Comparison of ENCODE assay signal across 19 cellular contexts in genomic region chr1:151135433-151136385, GRCh38. TPM values are rescaled to one million over a fixed set of nuclear protein-coding genes. Genes with fewer than 3 reads are reported as not detected.
DNase-seq lines count a peak whose midpoint lies in the region; ATAC-seq, FAIRE-seq and TF ChIP-seq lines count a peak whose summit lies in the region.
"Had no signal": no experiment of that assay in that cellular context is flagged by ENCODE, and none has a peak within 500 bp of the region (broad histone marks: within the 10 kb centered on the region; RNA-seq: fewer than 3 reads in every experiment).

No MANE protein-coding gene starts in this region.

- no peak for TF ChIP-seq EP300 in HepG2 (IDR thresholded peaks at IDR 0.05; ENCODE audit: low read depth in 2 of 2, low read length in 2 of 2)
- TF ChIP-seq EP300 in HepG2 (CRISPR knock-in tag; IDR thresholded peaks at IDR 0.05; ENCODE audit: borderline replicate concordance), result no peak

- H3K79me2 ChIP-seq in MM.1S (ENCODE audit: low read length) (no peaks in the 10 kb centered on the region), HepG2 (ENCODE audit: insufficient read depth, low read length) (no peaks in the 10 kb centered on the region)

- H2AFZ ChIP-seq in MM.1S (ENCODE audit: low read length), result no peak overlapping the region
- H2AFZ ChIP-seq in HepG2 (ENCODE audit: low read length), result no peak overlapping the region

- no peak for FAIRE-seq in HepG2 (lab: Jason Lieb, UNC)
- FAIRE-seq: bronchial epithelial cell, pancreas had no signal

- H3K9ac ChIP-seq in MM.1S (ENCODE audit: low read length) (no peak overlapping the region), HepG2 (ENCODE audit: insufficient read depth, low read depth, low read length) (no peak overlapping the region)

- in situ Hi-C loops in HepG2 (cut with HindIII; ENCODE audit: extremely low pct_ligation_motif_present, low pct_unique_long_range_greater_than_20kb), result no loop called here

- DNase-seq in MM.1S (peak; percentile 66), HepG2 (ENCODE audit: low spot score) (no peak), NCI-H345 treated with DMSO at 0.1 percent for 48 hours (lab: John Stamatoyannopoulos, UW; ENCODE audit: unreplicated experiment) (no peak), caudate nucleus (lab: John Stamatoyannopoulos, UW) (no peak)
- DNase-seq: activated CD4-positive, alpha-beta memory T cell treated with anti-CD3 and anti-CD28 coated beads, Interleukin-2, amount 10 ng/mL, durations not matched to agents 7 days and 5 days; activated T-cell treated with anti-CD3 and anti-CD28 coated beads, Interleukin-2, amount 50 U/mL, for 48 hours; COR-L47; dorsolateral prefrontal cortex; NCI-H1048; NCI-H2081 treated with DMSO at 0.1 percent for 48 hours; pancreas; Peyer's patch had no signal

- TF ChIP-seq POLR2A in HepG2 (IDR thresholded peaks at IDR 0.05; ENCODE audit: insufficient read depth in 1 of 2, low read depth in 2 of 2, low read length in 2 of 2), result no peak

- CTCF ChIA-PET in HepG2 (lab: Yijun Ruan, JAX; ENCODE audit: low intra/inter-chr PET ratio, low total read pairs), result no interaction called here

- peaks cover 43% of the 10 kb centered on the region for H3K27me3 ChIP-seq in MM.1S (replicated peaks; ENCODE audit: insufficient read depth, low read length)
- no peaks in the 10 kb centered on the region for H3K27me3 ChIP-seq in HepG2 (ENCODE audit: control insufficient read depth in 1 of 2, insufficient read depth in 2 of 2, low read length in 2 of 2)
- H3K27me3 ChIP-seq: dorsolateral prefrontal cortex, Peyer's patch had no signal

- H3K9me3 ChIP-seq in MM.1S (replicated peaks; ENCODE audit: insufficient read depth, low read length), result no peaks in the 10 kb centered on the region
- H3K9me3 ChIP-seq in HepG2 (ENCODE audit: low read length), result no peaks in the 10 kb centered on the region
- H3K9me3 ChIP-seq: pancreas, Peyer's patch had no signal

- no TSS peak for BruUV-seq in HepG2 (replicated peaks; lab: Mats Ljungman, UMichigan)

- H3K4me3 ChIP-seq in MM.1S (ENCODE audit: low read length) (no peak overlapping the region), HepG2 (replicated peaks in 1 of 3; ENCODE audit: insufficient read depth in 1 of 3, low read depth in 2 of 3, low read length in 3 of 3) (no peak overlapping the region)
- H3K4me3 ChIP-seq: dorsolateral prefrontal cortex, pancreas, Peyer's patch, skin epidermis had no signal

- H3K36me3 ChIP-seq in MM.1S (replicated peaks; ENCODE audit: insufficient read depth, low read length) (no peaks in the 10 kb centered on the region), HepG2 (replicated peaks in 1 of 2; ENCODE audit: control insufficient read depth in 1 of 2, insufficient read depth in 2 of 2, low read length in 2 of 2) (no peaks in the 10 kb centered on the region)
- H3K36me3 ChIP-seq: pancreas had no signal

- TF ChIP-seq CTCF in GM12873 (IDR thresholded peaks at IDR 0.05; ENCODE audit: insufficient read depth, low read depth, low read length, missing control alignments) (peak; percentile 11), MM.1S (IDR thresholded peaks at IDR 0.05; ENCODE audit: low read length) (peak; percentile 41), HepG2 (CRISPR knock-in tag; IDR thresholded peaks at IDR 0.05) (peak; percentile 28)

- peaks cover 9% of the 10 kb centered on the region for H3K4me1 ChIP-seq in MM.1S (ENCODE audit: low read length)
- H3K4me1 ChIP-seq in HepG2 (ENCODE audit: insufficient read depth, low read length), result no peaks in the 10 kb centered on the region
- H3K4me1 ChIP-seq: pancreas had no signal

- WGBS in HepG2 (ENCODE audit: low lambda C conversion rate), result 86% methylated on average over 8 of the region's 12 CpGs

- no peaks in the 10 kb centered on the region for H4K20me1 ChIP-seq in MM.1S (ENCODE audit: insufficient read depth, low read length)
- H4K20me1 ChIP-seq in HepG2 (ENCODE audit: insufficient read depth, low read length), result no peaks in the 10 kb centered on the region

- H3K9me2 ChIP-seq in MM.1S (replicated peaks; ENCODE audit: insufficient read depth, low read length), result no peaks in the 10 kb centered on the region

- H3K4me2 ChIP-seq in MM.1S (ENCODE audit: low read depth, low read length) (no peak overlapping the region), HepG2 (ENCODE audit: low read depth, low read length) (no peak overlapping the region)

- no peak overlapping the region for H3K27ac ChIP-seq in MM.1S (ENCODE audit: low read length)
- H3K27ac ChIP-seq in HepG2 (ENCODE audit: extremely low read length, insufficient read depth, low read length), result no peak overlapping the region
- H3K27ac ChIP-seq in caudate nucleus (ENCODE audit: low read depth, low read length), result no peak overlapping the region
- H3K27ac ChIP-seq: dorsolateral prefrontal cortex, pancreas, Peyer's patch, skin epidermis had no signal

- POLR2A ChIA-PET in HepG2 (lab: Yijun Ruan, JAX), result interaction anchor here (0.6 kb wide), 1 partner anchor 37 kb away, joined by 3 read pairs; no protein-coding TSS in a partner anchor

- no peaks in the 10 kb centered on the region for H3F3A ChIP-seq in MM.1S (ENCODE audit: insufficient read depth, low read length)

- peak; percentile 41; the same call in 2 of the 3 replicates for ATAC-seq in HepG2
- ATAC-seq in HG03469 (IDR thresholded peaks at IDR 0.05; ENCODE audit: unreplicated experiment), result no peak
- ATAC-seq: pancreas had no signal

- TF ChIP-seq RAD21 in HepG2 (CRISPR knock-in tag; IDR thresholded peaks at IDR 0.05), result no peak

- intact Hi-C loops in HepG2 (cut with micrococcal nuclease; ENCODE audit: unreplicated experiment), result no loop called here

RNA-seq across cellular contexts. Expression of gene SEMA6C, which starts 10.7 kb away (rescaled TPM):
- total RNA-seq in HepG2 (2016; rRNA removed; fragmentation: Illumina TruSeq; extraction: Trizol), result 0.80 and 1.4 TPM in 2 replicates
- total RNA-seq in HepG2 (2016; cell fraction: cytosol; rRNA removed; fragmentation: Illumina TruSeq; extraction: Trizol; ENCODE audit: low read depth), result 0.18 and 0.91 TPM in 2 replicates
- total RNA-seq in HepG2 (2016; cell fraction: insoluble cytoplasmic fraction; rRNA removed; fragmentation: Illumina TruSeq; extraction: Trizol), result 0.36 and 1.7 TPM in 2 replicates
- total RNA-seq in HepG2 (2016; cell fraction: membrane; rRNA removed; fragmentation: Illumina TruSeq; extraction: Trizol), result 0.90 and 1.2 TPM in 2 replicates
- total RNA-seq in HepG2 (2016; cell fraction: nucleus; rRNA removed; fragmentation: Illumina TruSeq; extraction: Trizol), result 1.4 and 2.4 TPM in 2 replicates
- 2.9 and 4.2 TPM in 2 replicates for polyA plus RNA-seq in HepG2 (2011; rRNA removed)
- polyA plus RNA-seq in HepG2 (2011; cell fraction: cytosol; rRNA removed), result 2.1 and 2.4 TPM in 2 replicates
- polyA plus RNA-seq in HepG2 (2011; cell fraction: nucleus; rRNA removed), result 26.7 and 30.1 TPM in 2 replicates
- 3.9 and 7.8 TPM in 2 replicates for polyA plus RNA-seq in HepG2 (2012)
- 0.38 and 0.52 TPM in 2 replicates for polyA plus RNA-seq in HepG2 (2016; cell fraction: cytosol; fragmentation: Illumina TruSeq; extraction: Trizol; ENCODE audit: low read depth)
- polyA plus RNA-seq in HepG2 (2016; cell fraction: insoluble cytoplasmic fraction; fragmentation: Illumina TruSeq; extraction: Trizol; ENCODE audit: low read depth), result 0.48 and 0.49 TPM in 2 replicates
- polyA plus RNA-seq in HepG2 (2016; cell fraction: membrane; fragmentation: Illumina TruSeq; extraction: Trizol; ENCODE audit: low read depth), result 0.21 and 0.29 TPM in 2 replicates
- 9.7 and 11.7 TPM in 2 replicates for polyA plus RNA-seq in HepG2 (2016; cell fraction: nucleus; fragmentation: Illumina TruSeq; extraction: Trizol; ENCODE audit: insufficient read depth, low read depth)
- polyA minus RNA-seq in HepG2 (2011; rRNA and poly(A)+ RNA removed; ENCODE audit: low replicate concordance), result 5.1 and 8.8 TPM in 2 replicates
- 2.0 and 2.4 TPM in 2 replicates for polyA minus RNA-seq in HepG2 (2011; cell fraction: cytosol; rRNA and poly(A)+ RNA removed)
- polyA minus RNA-seq in HepG2 (2011; cell fraction: nucleus; rRNA and poly(A)+ RNA removed), result 6.8 and 8.5 TPM in 2 replicates
- polyA plus RNA-seq: IgD-negative memory B cell had no signal

RNA-seq across cellular contexts. Expression of gene TNFAIP8L2, which starts 20.7 kb away (rescaled TPM):
- not detected in 2 replicates for total RNA-seq in HepG2 (2016; rRNA removed; fragmentation: Illumina TruSeq; extraction: Trizol)
- not detected in 2 replicates for total RNA-seq in HepG2 (2016; cell fraction: cytosol; rRNA removed; fragmentation: Illumina TruSeq; extraction: Trizol; ENCODE audit: low read depth)
- not detected in 2 replicates for total RNA-seq in HepG2 (2016; cell fraction: insoluble cytoplasmic fraction; rRNA removed; fragmentation: Illumina TruSeq; extraction: Trizol)
- not detected in 2 replicates for total RNA-seq in HepG2 (2016; cell fraction: membrane; rRNA removed; fragmentation: Illumina TruSeq; extraction: Trizol)
- not detected in 2 replicates for total RNA-seq in HepG2 (2016; cell fraction: nucleus; rRNA removed; fragmentation: Illumina TruSeq; extraction: Trizol)
- not detected in 2 replicates for polyA plus RNA-seq in HepG2 (2011; rRNA removed)
- polyA plus RNA-seq in HepG2 (2011; cell fraction: cytosol; rRNA removed), result not detected in 2 replicates
- polyA plus RNA-seq in HepG2 (2011; cell fraction: nucleus; rRNA removed), result not detected in 2 replicates
- polyA plus RNA-seq in HepG2 (2012), result 0.12 and 0.27 TPM in 2 replicates
- not detected in 2 replicates for polyA plus RNA-seq in HepG2 (2016; cell fraction: cytosol; fragmentation: Illumina TruSeq; extraction: Trizol; ENCODE audit: low read depth)
- not detected in 2 replicates for polyA plus RNA-seq in HepG2 (2016; cell fraction: insoluble cytoplasmic fraction; fragmentation: Illumina TruSeq; extraction: Trizol; ENCODE audit: low read depth)
- polyA plus RNA-seq in HepG2 (2016; cell fraction: membrane; fragmentation: Illumina TruSeq; extraction: Trizol; ENCODE audit: low read depth), result not detected in 2 replicates
- not detected in 2 replicates for polyA plus RNA-seq in HepG2 (2016; cell fraction: nucleus; fragmentation: Illumina TruSeq; extraction: Trizol; ENCODE audit: insufficient read depth, low read depth)
- polyA minus RNA-seq in HepG2 (2011; rRNA and poly(A)+ RNA removed; ENCODE audit: low replicate concordance), result not detected in 2 replicates
- polyA minus RNA-seq in HepG2 (2011; cell fraction: cytosol; rRNA and poly(A)+ RNA removed), result not detected in 2 replicates
- polyA minus RNA-seq in HepG2 (2011; cell fraction: nucleus; rRNA and poly(A)+ RNA removed), result not detected in 2 replicates
- total RNA-seq: bronchial epithelial cell, G401 had no signal

RNA-seq across cellular contexts. Expression of gene LYSMD1, which starts 30.0 kb away (rescaled TPM):
- total RNA-seq in HepG2 (2016; rRNA removed; fragmentation: Illumina TruSeq; extraction: Trizol), result 3.8 TPM in 2 replicates
- 0.97 and 1.5 TPM in 2 replicates for total RNA-seq in HepG2 (2016; cell fraction: cytosol; rRNA removed; fragmentation: Illumina TruSeq; extraction: Trizol; ENCODE audit: low read depth)
- total RNA-seq in HepG2 (2016; cell fraction: insoluble cytoplasmic fraction; rRNA removed; fragmentation: Illumina TruSeq; extraction: Trizol), result 4.2 and 4.6 TPM in 2 replicates
- 2.6 and 2.8 TPM in 2 replicates for total RNA-seq in HepG2 (2016; cell fraction: membrane; rRNA removed; fragmentation: Illumina TruSeq; extraction: Trizol)
- total RNA-seq in HepG2 (2016; cell fraction: nucleus; rRNA removed; fragmentation: Illumina TruSeq; extraction: Trizol), result 1.9 and 3.5 TPM in 2 replicates
- polyA plus RNA-seq in HepG2 (2011; rRNA removed), result 4.6 and 4.8 TPM in 2 replicates
- 4.2 and 4.4 TPM in 2 replicates for polyA plus RNA-seq in HepG2 (2011; cell fraction: cytosol; rRNA removed)
- polyA plus RNA-seq in HepG2 (2011; cell fraction: nucleus; rRNA removed), result 4.2 and 5.0 TPM in 2 replicates
- polyA plus RNA-seq in HepG2 (2012), result 4.3 and 6.0 TPM in 2 replicates
- 0.29 and 0.60 TPM in 2 replicates for polyA plus RNA-seq in HepG2 (2016; cell fraction: cytosol; fragmentation: Illumina TruSeq; extraction: Trizol; ENCODE audit: low read depth)
- 4.1 and 6.6 TPM in 2 replicates for polyA plus RNA-seq in HepG2 (2016; cell fraction: insoluble cytoplasmic fraction; fragmentation: Illumina TruSeq; extraction: Trizol; ENCODE audit: low read depth)
- 1.2 and 1.4 TPM in 2 replicates for polyA plus RNA-seq in HepG2 (2016; cell fraction: membrane; fragmentation: Illumina TruSeq; extraction: Trizol; ENCODE audit: low read depth)
- 3.3 and 4.5 TPM in 2 replicates for polyA plus RNA-seq in HepG2 (2016; cell fraction: nucleus; fragmentation: Illumina TruSeq; extraction: Trizol; ENCODE audit: insufficient read depth, low read depth)
- 6.4 and 8.2 TPM in 2 replicates for polyA minus RNA-seq in HepG2 (2011; rRNA and poly(A)+ RNA removed; ENCODE audit: low replicate concordance)
- polyA minus RNA-seq in HepG2 (2011; cell fraction: cytosol; rRNA and poly(A)+ RNA removed), result 4.5 and 7.3 TPM in 2 replicates
- polyA minus RNA-seq in HepG2 (2011; cell fraction: nucleus; rRNA and poly(A)+ RNA removed), result 8.2 and 9.5 TPM in 2 replicates

RNA-seq across cellular contexts. Expression of gene SCNM1, which starts 30.2 kb away (rescaled TPM):
- total RNA-seq in HepG2 (2016; rRNA removed; fragmentation: Illumina TruSeq; extraction: Trizol), result 31.5 and 32.5 TPM in 2 replicates
- 23.8 and 23.9 TPM in 2 replicates for total RNA-seq in HepG2 (2016; cell fraction: cytosol; rRNA removed; fragmentation: Illumina TruSeq; extraction: Trizol; ENCODE audit: low read depth)
- total RNA-seq in HepG2 (2016; cell fraction: insoluble cytoplasmic fraction; rRNA removed; fragmentation: Illumina TruSeq; extraction: Trizol), result 31.6 and 33.4 TPM in 2 replicates
- total RNA-seq in HepG2 (2016; cell fraction: membrane; rRNA removed; fragmentation: Illumina TruSeq; extraction: Trizol), result 17.9 and 18.4 TPM in 2 replicates
- 15.4 and 17.5 TPM in 2 replicates for total RNA-seq in HepG2 (2016; cell fraction: nucleus; rRNA removed; fragmentation: Illumina TruSeq; extraction: Trizol)
- polyA plus RNA-seq in HepG2 (2011; rRNA removed), result 16.3 and 17.5 TPM in 2 replicates
- polyA plus RNA-seq in HepG2 (2011; cell fraction: cytosol; rRNA removed), result 9.5 and 10.7 TPM in 2 replicates
- polyA plus RNA-seq in HepG2 (2011; cell fraction: nucleus; rRNA removed), result 19.4 and 25.2 TPM in 2 replicates
- polyA plus RNA-seq in HepG2 (2012), result 20.2 and 21.0 TPM in 2 replicates
- polyA plus RNA-seq in HepG2 (2016; cell fraction: cytosol; fragmentation: Illumina TruSeq; extraction: Trizol; ENCODE audit: low read depth), result 20.0 and 20.1 TPM in 2 replicates
- polyA plus RNA-seq in HepG2 (2016; cell fraction: insoluble cytoplasmic fraction; fragmentation: Illumina TruSeq; extraction: Trizol; ENCODE audit: low read depth), result 32.9 and 37.1 TPM in 2 replicates
- 16.4 and 19.5 TPM in 2 replicates for polyA plus RNA-seq in HepG2 (2016; cell fraction: membrane; fragmentation: Illumina TruSeq; extraction: Trizol; ENCODE audit: low read depth)
- 33.6 and 40.3 TPM in 2 replicates for polyA plus RNA-seq in HepG2 (2016; cell fraction: nucleus; fragmentation: Illumina TruSeq; extraction: Trizol; ENCODE audit: insufficient read depth, low read depth)
- polyA minus RNA-seq in HepG2 (2011; rRNA and poly(A)+ RNA removed; ENCODE audit: low replicate concordance), result 5.6 and 16.1 TPM in 2 replicates
- 3.4 and 5.4 TPM in 2 replicates for polyA minus RNA-seq in HepG2 (2011; cell fraction: cytosol; rRNA and poly(A)+ RNA removed)
- polyA minus RNA-seq in HepG2 (2011; cell fraction: nucleus; rRNA and poly(A)+ RNA removed), result 5.4 and 8.8 TPM in 2 replicates

RNA-seq across cellular contexts. Expression of gene TMOD4, which starts 40.1 kb away (rescaled TPM):
- not detected in 2 replicates for total RNA-seq in HepG2 (2016; rRNA removed; fragmentation: Illumina TruSeq; extraction: Trizol)
- 0.62 TPM in 1 of 2 replicates, not detected in the other for total RNA-seq in HepG2 (2016; cell fraction: cytosol; rRNA removed; fragmentation: Illumina TruSeq; extraction: Trizol; ENCODE audit: low read depth)
- total RNA-seq in HepG2 (2016; cell fraction: insoluble cytoplasmic fraction; rRNA removed; fragmentation: Illumina TruSeq; extraction: Trizol), result 0.39 TPM in 1 of 2 replicates, not detected in the other
- total RNA-seq in HepG2 (2016; cell fraction: membrane; rRNA removed; fragmentation: Illumina TruSeq; extraction: Trizol), result not detected in 2 replicates
- not detected in 2 replicates for total RNA-seq in HepG2 (2016; cell fraction: nucleus; rRNA removed; fragmentation: Illumina TruSeq; extraction: Trizol)
- 0.61 and 0.66 TPM in 2 replicates for polyA plus RNA-seq in HepG2 (2011; rRNA removed)
- polyA plus RNA-seq in HepG2 (2011; cell fraction: cytosol; rRNA removed), result 0.09 and 0.12 TPM in 2 replicates
- polyA plus RNA-seq in HepG2 (2011; cell fraction: nucleus; rRNA removed), result 0.37 TPM in 1 of 2 replicates, not detected in the other
- 0.31 TPM in 1 of 2 replicates, not detected in the other for polyA plus RNA-seq in HepG2 (2012)
- polyA plus RNA-seq in HepG2 (2016; cell fraction: cytosol; fragmentation: Illumina TruSeq; extraction: Trizol; ENCODE audit: low read depth), result not detected in 2 replicates
- polyA plus RNA-seq in HepG2 (2016; cell fraction: insoluble cytoplasmic fraction; fragmentation: Illumina TruSeq; extraction: Trizol; ENCODE audit: low read depth), result not detected in 2 replicates
- polyA plus RNA-seq in HepG2 (2016; cell fraction: membrane; fragmentation: Illumina TruSeq; extraction: Trizol; ENCODE audit: low read depth), result not detected in 2 replicates
- polyA plus RNA-seq in HepG2 (2016; cell fraction: nucleus; fragmentation: Illumina TruSeq; extraction: Trizol; ENCODE audit: insufficient read depth, low read depth), result not detected in 2 replicates
- not detected in 2 replicates for polyA minus RNA-seq in HepG2 (2011; rRNA and poly(A)+ RNA removed; ENCODE audit: low replicate concordance)
- polyA minus RNA-seq in HepG2 (2011; cell fraction: cytosol; rRNA and poly(A)+ RNA removed), result not detected in 2 replicates
- polyA minus RNA-seq in HepG2 (2011; cell fraction: nucleus; rRNA and poly(A)+ RNA removed), result not detected in 2 replicates
- total RNA-seq: bronchial epithelial cell, G401, liver had no signal
- polyA plus RNA-seq: liver, pancreas had no signal
